Comparison of ENCODE assay signal across 1 cellular context in the genomic region with DNA sequence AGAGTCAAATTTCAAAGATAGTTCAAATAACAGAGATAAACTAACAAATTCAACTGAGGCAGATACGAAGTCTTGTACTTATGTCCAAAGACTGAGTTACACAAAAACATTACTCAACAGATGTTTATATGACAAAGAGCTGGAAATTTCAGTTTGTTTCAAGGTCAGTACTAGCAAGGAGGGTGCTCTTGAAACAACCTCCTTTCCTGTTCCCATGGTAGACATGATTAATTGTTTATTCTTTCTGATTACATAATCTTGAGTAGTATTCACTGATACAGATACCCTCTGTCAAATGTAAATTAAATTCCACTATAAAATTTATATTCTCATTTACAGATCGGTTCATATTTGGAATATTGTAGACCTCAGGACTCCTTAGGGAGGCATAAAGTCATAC.
TF ChIP-seq lines count a peak whose summit lies in the region.

No MANE protein-coding gene starts in this region.

TF ChIP-seq in HepG2, 621 proteins besides CTCF, POLR2A, EP300 and RAD21:
- TF ChIP-seq MTERF4 (CRISPR knock-in tag; IDR thresholded peaks at IDR 0.05) = no peak
- TF ChIP-seq SP4 (CRISPR knock-in tag; IDR thresholded peaks at IDR 0.05) = no peak
- TF ChIP-seq GATAD2A (CRISPR knock-in tag; IDR thresholded peaks at IDR 0.05) = peak; percentile 76
- TF ChIP-seq GFI1 (CRISPR knock-in tag; IDR thresholded peaks at IDR 0.05; ENCODE audit: borderline replicate concordance) = no peak
- peak; percentile 46; the same call in 1 of the 2 replicates for TF ChIP-seq SOX5 (CRISPR knock-in tag; IDR thresholded peaks at IDR 0.05; ENCODE audit: borderline replicate concordance)
- peak; percentile 11; the same call in 1 of the 2 replicates for TF ChIP-seq RARA (CRISPR knock-in tag; IDR thresholded peaks at IDR 0.05)
- no peak for TF ChIP-seq MLX (CRISPR knock-in tag; IDR thresholded peaks at IDR 0.05)
- no peak for TF ChIP-seq SOX13 (IDR thresholded peaks at IDR 0.05)
- TF ChIP-seq SOX13 (CRISPR knock-in tag; conservative IDR thresholded peaks at IDR 0.05 in 1 of 2, IDR thresholded peaks at IDR 0.05 in 1 of 2) = peak in 1 of 2 experiments; percentile 42; a peak in 1 of 4 replicates
- TF ChIP-seq ARNTL (CRISPR knock-in tag; IDR thresholded peaks at IDR 0.05) = no peak
- TF ChIP-seq ZNF772 (CRISPR knock-in tag; IDR thresholded peaks at IDR 0.05) = no peak
- no peak for TF ChIP-seq PRMT3 (CRISPR knock-in tag; IDR thresholded peaks at IDR 0.05; ENCODE audit: borderline replicate concordance, low read depth)
- peak; percentile 24; the same call in 1 of the 2 replicates for TF ChIP-seq CEBPB (IDR thresholded peaks at IDR 0.05; ENCODE audit: borderline replicate concordance, low read depth, low read length)
- no peak for TF ChIP-seq SUZ12 (IDR thresholded peaks at IDR 0.05; ENCODE audit: low read depth, low read length)
- no peak for TF ChIP-seq DNMT3B (CRISPR knock-in tag; conservative IDR thresholded peaks at IDR 0.05)
- TF ChIP-seq, protein P1, sequence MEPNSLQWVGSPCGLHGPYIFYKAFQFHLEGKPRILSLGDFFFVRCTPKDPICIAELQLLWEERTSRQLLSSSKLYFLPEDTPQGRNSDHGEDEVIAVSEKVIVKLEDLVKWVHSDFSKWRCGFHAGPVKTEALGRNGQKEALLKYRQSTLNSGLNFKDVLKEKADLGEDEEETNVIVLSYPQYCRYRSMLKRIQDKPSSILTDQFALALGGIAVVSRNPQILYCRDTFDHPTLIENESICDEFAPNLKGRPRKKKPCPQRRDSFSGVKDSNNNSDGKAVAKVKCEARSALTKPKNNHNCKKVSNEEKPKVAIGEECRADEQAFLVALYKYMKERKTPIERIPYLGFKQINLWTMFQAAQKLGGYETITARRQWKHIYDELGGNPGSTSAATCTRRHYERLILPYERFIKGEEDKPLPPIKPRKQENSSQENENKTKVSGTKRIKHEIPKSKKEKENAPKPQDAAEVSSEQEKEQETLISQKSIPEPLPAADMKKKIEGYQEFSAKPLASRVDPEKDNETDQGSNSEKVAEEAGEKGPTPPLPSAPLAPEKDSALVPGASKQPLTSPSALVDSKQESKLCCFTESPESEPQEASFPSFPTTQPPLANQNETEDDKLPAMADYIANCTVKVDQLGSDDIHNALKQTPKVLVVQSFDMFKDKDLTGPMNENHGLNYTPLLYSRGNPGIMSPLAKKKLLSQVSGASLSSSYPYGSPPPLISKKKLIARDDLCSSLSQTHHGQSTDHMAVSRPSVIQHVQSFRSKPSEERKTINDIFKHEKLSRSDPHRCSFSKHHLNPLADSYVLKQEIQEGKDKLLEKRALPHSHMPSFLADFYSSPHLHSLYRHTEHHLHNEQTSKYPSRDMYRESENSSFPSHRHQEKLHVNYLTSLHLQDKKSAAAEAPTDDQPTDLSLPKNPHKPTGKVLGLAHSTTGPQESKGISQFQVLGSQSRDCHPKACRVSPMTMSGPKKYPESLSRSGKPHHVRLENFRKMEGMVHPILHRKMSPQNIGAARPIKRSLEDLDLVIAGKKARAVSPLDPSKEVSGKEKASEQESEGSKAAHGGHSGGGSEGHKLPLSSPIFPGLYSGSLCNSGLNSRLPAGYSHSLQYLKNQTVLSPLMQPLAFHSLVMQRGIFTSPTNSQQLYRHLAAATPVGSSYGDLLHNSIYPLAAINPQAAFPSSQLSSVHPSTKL (CRISPR knock-in tag; IDR thresholded peaks at IDR 0.05) = peak; percentile 79
- peak; percentile 16; the same call in 1 of the 2 replicates for TF ChIP-seq HNF4A (CRISPR knock-in tag; IDR thresholded peaks at IDR 0.05)
- TF ChIP-seq RERE (CRISPR knock-in tag; IDR thresholded peaks at IDR 0.05; ENCODE audit: low read depth) = no peak
- TF ChIP-seq HMG20A (CRISPR knock-in tag; IDR thresholded peaks at IDR 0.05; ENCODE audit: borderline replicate concordance) = peak; percentile 77; the same call in 1 of the 2 replicates
- no peak for TF ChIP-seq ZNF34 (CRISPR knock-in tag; IDR thresholded peaks at IDR 0.05; ENCODE audit: borderline replicate concordance)
